ENCODE assay signal across 1 cellular context in genomic region chr7:139230774-139231512, GRCh38.
TF ChIP-seq lines count a peak whose summit lies in the region.

Gene UBN2, plus strand, starts transcription at chr7:139231237. Its CDS starts 248 bp downstream, at chr7:139231485.

TF ChIP-seq in HepG2, 621 proteins besides CTCF, POLR2A, EP300 and RAD21 (continued from another document and continues in another):
- TF ChIP-seq AHDC1 (CRISPR knock-in tag; IDR thresholded peaks at IDR 0.05; ENCODE audit: borderline replicate concordance), result no peak
- peak; percentile 99 for TF ChIP-seq YY1 (IDR thresholded peaks at IDR 0.05; ENCODE audit: insufficient read depth, insufficient replicate concordance, low read depth, low read length)
- peak; percentile 95 for TF ChIP-seq ZFY (CRISPR knock-in tag; IDR thresholded peaks at IDR 0.05)
- peak; percentile 58; the same call in 1 of the 2 replicates for TF ChIP-seq RCOR2 (CRISPR knock-in tag; IDR thresholded peaks at IDR 0.05)
- TF ChIP-seq ATAD3A (CRISPR knock-in tag; IDR thresholded peaks at IDR 0.05), result no peak
- TF ChIP-seq HDAC6 (IDR thresholded peaks at IDR 0.05; ENCODE audit: low read depth, low read length), result no peak
- no peak for TF ChIP-seq ATF5 (CRISPR knock-in tag; IDR thresholded peaks at IDR 0.05; ENCODE audit: low read depth)
- TF ChIP-seq NFKB2 (CRISPR knock-in tag; IDR thresholded peaks at IDR 0.05; ENCODE audit: borderline replicate concordance), result 0 out of 2 replicates have a peak, but pooled peaks have one; percentile 18
- peak; percentile 75; the same call in 1 of the 2 replicates for TF ChIP-seq ETV5 (CRISPR knock-in tag; IDR thresholded peaks at IDR 0.05; ENCODE audit: borderline replicate concordance)
- TF ChIP-seq PREB (CRISPR knock-in tag; IDR thresholded peaks at IDR 0.05), result no peak
- TF ChIP-seq CERS6 (CRISPR knock-in tag; IDR thresholded peaks at IDR 0.05), result no peak
- peak; percentile 86; the same call in 1 of the 2 replicates for TF ChIP-seq ISX (CRISPR knock-in tag; conservative IDR thresholded peaks at IDR 0.05)
- peak; percentile 29; the same call in 1 of the 2 replicates for TF ChIP-seq IRX3 (CRISPR knock-in tag; IDR thresholded peaks at IDR 0.05; ENCODE audit: borderline replicate concordance, low read depth)
- TF ChIP-seq ZNF329 (CRISPR knock-in tag; IDR thresholded peaks at IDR 0.05; ENCODE audit: low read depth), result no peak
- TF ChIP-seq ZNF660 (CRISPR knock-in tag; IDR thresholded peaks at IDR 0.05; ENCODE audit: borderline replicate concordance, low read depth), result no peak
- no peak for TF ChIP-seq SSRP1 (CRISPR knock-in tag; IDR thresholded peaks at IDR 0.05)
- TF ChIP-seq MYPOP (CRISPR knock-in tag; IDR thresholded peaks at IDR 0.05), result peak; percentile 80
- TF ChIP-seq HNRNPH1 (optimal IDR thresholded peaks at IDR 0.05; ENCODE audit: low read depth, low read length), result no peak
- no peak for TF ChIP-seq ZNF7 (CRISPR knock-in tag; IDR thresholded peaks at IDR 0.05)
- no peak for TF ChIP-seq ZNF83 (CRISPR knock-in tag; IDR thresholded peaks at IDR 0.05; ENCODE audit: borderline replicate concordance)
- TF ChIP-seq BRCA1 (CRISPR knock-in tag; IDR thresholded peaks at IDR 0.05), result 0 out of 2 replicates have a peak, but pooled peaks have one; percentile 45
- no peak for TF ChIP-seq GLI4 (CRISPR knock-in tag; IDR thresholded peaks at IDR 0.05; ENCODE audit: borderline replicate concordance)
- peak; percentile 62 for TF ChIP-seq HNRNPLL (IDR thresholded peaks at IDR 0.05; ENCODE audit: low read depth, low read length, poor library complexity, severe bottlenecking)
- no peak for TF ChIP-seq ZNF550 (CRISPR knock-in tag; IDR thresholded peaks at IDR 0.05; ENCODE audit: borderline replicate concordance)
- TF ChIP-seq SIX1 (CRISPR knock-in tag; IDR thresholded peaks at IDR 0.05; ENCODE audit: borderline replicate concordance), result no peak
- TF ChIP-seq NRL (CRISPR knock-in tag; IDR thresholded peaks at IDR 0.05; ENCODE audit: borderline replicate concordance), result peak; percentile 52; the same call in 1 of the 2 replicates
- no peak for TF ChIP-seq JUND (CRISPR knock-in tag; IDR thresholded peaks at IDR 0.05)
- no peak for TF ChIP-seq ZNF512B (CRISPR knock-in tag; IDR thresholded peaks at IDR 0.05; ENCODE audit: borderline replicate concordance)
- peak; percentile 86 for TF ChIP-seq ZHX2 (IDR thresholded peaks at IDR 0.05; ENCODE audit: low read depth)
- TF ChIP-seq ZHX2 (CRISPR knock-in tag; IDR thresholded peaks at IDR 0.05; ENCODE audit: borderline replicate concordance), result no peak; the same call in 1 of the 2 replicates
- TF ChIP-seq ELK4 (CRISPR knock-in tag; IDR thresholded peaks at IDR 0.05; ENCODE audit: borderline replicate concordance), result no peak
- TF ChIP-seq HOXA9 (CRISPR knock-in tag; IDR thresholded peaks at IDR 0.05; ENCODE audit: borderline replicate concordance), result no peak
- TF ChIP-seq MTF2 (CRISPR knock-in tag; IDR thresholded peaks at IDR 0.05; ENCODE audit: borderline replicate concordance), result peak; percentile 64; the same call in 1 of the 2 replicates
- 0 out of 2 replicates have a peak, but pooled peaks have one; percentile 61 for TF ChIP-seq ZNF264 (CRISPR knock-in tag; IDR thresholded peaks at IDR 0.05)
- TF ChIP-seq ZBTB37 (CRISPR knock-in tag; IDR thresholded peaks at IDR 0.05), result no peak
- TF ChIP-seq FOXP1 (IDR thresholded peaks at IDR 0.05), result no peak
- no peak for TF ChIP-seq FOXP1 (CRISPR knock-in tag; IDR thresholded peaks at IDR 0.05)
- TF ChIP-seq GFI1 (CRISPR knock-in tag; IDR thresholded peaks at IDR 0.05; ENCODE audit: borderline replicate concordance), result no peak
- TF ChIP-seq ZSCAN31 (CRISPR knock-in tag; IDR thresholded peaks at IDR 0.05; ENCODE audit: low read depth), result peak; percentile 48; the same call in 1 of the 2 replicates
